In genomic region chr12:52440821-52441319, GRCh38 we compare ENCODE assay signal across 17 cellular contexts. TPM values are rescaled to one million over a fixed set of nuclear protein-coding genes. Genes with fewer than 3 reads are reported as not detected.
A peak's percentile ranks its signal among the peaks of the same experiment; 100 is the strongest.
DNase-seq lines count a peak whose midpoint lies in the region; ATAC-seq and TF ChIP-seq lines count a peak whose summit lies in the region.
"Had no signal": no experiment of that assay in that cellular context is flagged by ENCODE, and none has a peak within 500 bp of the region (broad histone marks: within the 10 kb centered on the region; RNA-seq: fewer than 3 reads in every experiment).

No MANE protein-coding gene starts in this region.

- no peaks in the 10 kb centered on the region for H3K36me3 ChIP-seq in mesodermal cell (ENCODE audit: control insufficient read depth, insufficient read depth, low read length)
- H3K36me3 ChIP-seq in adrenal gland (replicated peaks in 1 of 2) = no peaks in the 10 kb centered on the region

- H3K9me3 ChIP-seq in mesodermal cell (ENCODE audit: control insufficient read depth, low read length) (no peaks in the 10 kb centered on the region), adrenal gland (replicated peaks in 1 of 3) (no peaks in the 10 kb centered on the region)

- TF ChIP-seq POLR2A in adrenal gland (IDR thresholded peaks at IDR 0.05) = no peak

- no peak for ATAC-seq in HG03139 (IDR thresholded peaks at IDR 0.05; ENCODE audit: unreplicated experiment)

- H3K4me3 ChIP-seq in mesodermal cell (ENCODE audit: extremely low read depth, insufficient read depth, low read length, poor library complexity, severe bottlenecking) (no peak overlapping the region), adrenal gland (no peak overlapping the region)

- H3K27me3 Mint-ChIP-seq in HFFc6 (ENCODE audit: insufficient read depth) (peaks cover 21% of the 10 kb centered on the region), MCF 10A (ENCODE audit: insufficient read depth, unreplicated experiment) (no peaks in the 10 kb centered on the region)

- POLR2A ChIA-PET in MCF 10A (lab: Yijun Ruan, JAX) = interaction anchor here (0.6 to 1.4 kb wide), 4 partner anchors 33 to 53 kb away, joined by 3 to 6 read pairs (median 3); partner anchors contain the start of genes KRT6A and KRT6C

- DNase-seq in COLO668 (lab: John Stamatoyannopoulos, UW; ENCODE audit: unreplicated experiment) = peak; percentile 7
- DNase-seq in HFFc6 = peak; percentile 69
- peak; percentile 44 for DNase-seq in MCF 10A (ENCODE audit: unreplicated experiment)
- DNase-seq in mesenteric fat pad (ENCODE audit: low spot score) = no peak
- DNase-seq in activated CD4-positive, CD25-positive, alpha-beta regulatory T cell treated with anti-CD3 and anti-CD28 coated beads, Interleukin-2, amount 50 U/mL, for 72 hours = no peak
- DNase-seq in adrenal gland = no peak
- DNase-seq: activated CD4-positive, alpha-beta memory T cell treated with anti-CD3 and anti-CD28 coated beads for 36 hours; activated gamma-delta T cell; CD4-positive, CD25-positive, alpha-beta regulatory T cell; immature natural killer cell; NCI-H2171; T-helper 9 cell had no signal

- TF ChIP-seq CTCF in HFFc6 (IDR thresholded peaks at IDR 0.05) = no peak
- no peak for TF ChIP-seq CTCF in MCF 10A (IDR thresholded peaks at IDR 0.05; ENCODE audit: unreplicated experiment)
- no peak for TF ChIP-seq CTCF in adrenal gland (IDR thresholded peaks at IDR 0.05)

- BruUV-seq in MCF 10A (replicated peaks; lab: Mats Ljungman, UMichigan) = no TSS peak

- intact Hi-C loops in MCF 10A (cut with micrococcal nuclease) (loop anchor here (5.0 to 10.0 kb wide), 3 partner anchors 46 to 81 kb away; partner anchors contain the start of gene KRT5), adrenal gland (cut with DNase I) (no loop called here)

- H3K4me1 Mint-ChIP-seq in HFFc6 (ENCODE audit: low read depth) (peaks cover 53% of the 10 kb centered on the region), MCF 10A (ENCODE audit: insufficient read depth, unreplicated experiment) (peaks cover 48% of the 10 kb centered on the region)

- CTCF ChIA-PET in MCF 10A (lab: Yijun Ruan, JAX) = no interaction called here

- no peaks in the 10 kb centered on the region for H3K9me3 Mint-ChIP-seq in HFFc6
- H3K9me3 Mint-ChIP-seq in MCF 10A (ENCODE audit: unreplicated experiment) = no peaks in the 10 kb centered on the region
- H3K9me3 Mint-ChIP-seq: activated CD4-positive, alpha-beta memory T cell treated with anti-CD3 and anti-CD28 coated beads for 36 hours had no signal

- peak overlapping the region; percentile 77 for H3K27ac Mint-ChIP-seq in HFFc6
- H3K27ac Mint-ChIP-seq in MCF 10A (ENCODE audit: low read depth, unreplicated experiment) = no peak overlapping the region
- H3K27ac Mint-ChIP-seq: activated CD4-positive, alpha-beta memory T cell treated with anti-CD3 and anti-CD28 coated beads for 36 hours; CD4-positive, CD25-positive, alpha-beta regulatory T cell; immature natural killer cell had no signal

- no peaks in the 10 kb centered on the region for H3K36me3 Mint-ChIP-seq in HFFc6 (ENCODE audit: low read depth)
- H3K36me3 Mint-ChIP-seq in MCF 10A (ENCODE audit: insufficient read depth, unreplicated experiment) = no peaks in the 10 kb centered on the region
- H3K36me3 Mint-ChIP-seq: activated CD4-positive, alpha-beta memory T cell treated with anti-CD3 and anti-CD28 coated beads for 36 hours; CD4-positive, CD25-positive, alpha-beta regulatory T cell; immature natural killer cell had no signal

- H3K27me3 ChIP-seq in adrenal gland = no peaks in the 10 kb centered on the region

- peak overlapping the region; percentile 22; the same call in 1 of the 2 replicates for H3K4me3 Mint-ChIP-seq in HFFc6
- no peak overlapping the region for H3K4me3 Mint-ChIP-seq in MCF 10A (ENCODE audit: unreplicated experiment)
- H3K4me3 Mint-ChIP-seq: activated CD4-positive, alpha-beta memory T cell treated with anti-CD3 and anti-CD28 coated beads for 36 hours; CD4-positive, CD25-positive, alpha-beta regulatory T cell; immature natural killer cell had no signal

- H3K27ac ChIP-seq in mesodermal cell (ENCODE audit: low read depth, low read length, severe bottlenecking) (peak overlapping the region; percentile 90), adrenal gland (no peak overlapping the region)

- 83 to 86% methylated on average over 5 of the region's 5 CpGs for WGBS in mesodermal cell (ENCODE audit: insufficient coverage in 2 of 2), 2 experiments
- WGBS in adrenal gland, 4 donors = 86 to 95% (median 90%) methylated on average over 5 of the region's 5 CpGs

- peaks cover 26% of the 10 kb centered on the region for H3K4me1 ChIP-seq in mesodermal cell (ENCODE audit: control insufficient read depth, insufficient read depth, low read length, poor library complexity, severe bottlenecking)
- H3K4me1 ChIP-seq in adrenal gland (replicated peaks in 1 of 2) = no peaks in the 10 kb centered on the region

RNA-seq across cellular contexts. Expression of gene KRT75, which starts 6.7 kb away (rescaled TPM):
- not detected for total RNA-seq in HFFc6 (2021; fragmentation: NEBNext Ultra II Directional; extraction: Animal tissue kit (Norgen Biotek cat#: 25700))
- total RNA-seq in MCF 10A (2022) = not detected in 2 replicates
- polyA plus RNA-seq in mesodermal cell (2013, experiment 1 of 2) = not detected
- polyA plus RNA-seq in mesodermal cell (2013, experiment 2 of 2) = not detected
- total RNA-seq in mesenteric fat pad = not detected
- not detected for total RNA-seq in adrenal gland
- not detected for polyA plus RNA-seq in adrenal gland
- total RNA-seq: activated CD4-positive, alpha-beta memory T cell treated with anti-CD3 and anti-CD28 coated beads for 36 hours; CD4-positive, CD25-positive, alpha-beta regulatory T cell; cerebellum; myocyte; RPMI7951 had no signal
- polyA plus RNA-seq: CD4-positive, CD25-positive, alpha-beta regulatory T cell; immature natural killer cell had no signal

RNA-seq across cellular contexts. Expression of gene KRT6B, which starts 11.1 kb away (rescaled TPM):
- not detected for total RNA-seq in HFFc6 (2021; fragmentation: NEBNext Ultra II Directional; extraction: Animal tissue kit (Norgen Biotek cat#: 25700))
- total RNA-seq in MCF 10A (2022) (2.3 and 3.3 TPM in 2 replicates), mesenteric fat pad (not detected), adrenal gland (under 1 TPM in 1 of 8 donors, not detected in 7; 0.25 TPM)
- polyA plus RNA-seq in mesodermal cell (2013, experiment 1 of 2) = not detected
- polyA plus RNA-seq in mesodermal cell (2013, experiment 2 of 2) = not detected
- polyA plus RNA-seq in adrenal gland = under 1 TPM in 1 of 3 donors, not detected in 2; 0.20 TPM
- total RNA-seq: activated CD4-positive, alpha-beta memory T cell treated with anti-CD3 and anti-CD28 coated beads for 36 hours; CD4-positive, CD25-positive, alpha-beta regulatory T cell; cerebellum; myocyte; RPMI7951 had no signal
- polyA plus RNA-seq: CD4-positive, CD25-positive, alpha-beta regulatory T cell had no signal

RNA-seq across cellular contexts. Expression of gene KRT6C, which starts 32.7 kb away (rescaled TPM):
- total RNA-seq in HFFc6 (2021; fragmentation: NEBNext Ultra II Directional; extraction: Animal tissue kit (Norgen Biotek cat#: 25700)) = not detected
- 0.19 and 0.44 TPM in 2 replicates for total RNA-seq in MCF 10A (2022)
- polyA plus RNA-seq in mesodermal cell (2013, experiment 1 of 2) = not detected
- polyA plus RNA-seq in mesodermal cell (2013, experiment 2 of 2) = not detected
- not detected for total RNA-seq in mesenteric fat pad
- under 1 TPM in 1 of 8 donors, not detected in 7; 0.28 TPM for total RNA-seq in adrenal gland
- polyA plus RNA-seq in adrenal gland = under 1 TPM in 1 of 3 donors, not detected in 2; 0.17 TPM
- total RNA-seq: activated CD4-positive, alpha-beta memory T cell treated with anti-CD3 and anti-CD28 coated beads for 36 hours; CD4-positive, CD25-positive, alpha-beta regulatory T cell; cerebellum; myocyte; RPMI7951 had no signal
- polyA plus RNA-seq: CD4-positive, CD25-positive, alpha-beta regulatory T cell; immature natural killer cell had no signal

RNA-seq across cellular contexts. Expression of gene KRT82, which starts 34.7 kb away (rescaled TPM):
- not detected for total RNA-seq in HFFc6 (2021; fragmentation: NEBNext Ultra II Directional; extraction: Animal tissue kit (Norgen Biotek cat#: 25700))
- total RNA-seq in MCF 10A (2022) (not detected in 2 replicates), mesenteric fat pad (not detected), adrenal gland (not detected)
- polyA plus RNA-seq in mesodermal cell (2013, experiment 1 of 2) = not detected
- not detected for polyA plus RNA-seq in mesodermal cell (2013, experiment 2 of 2)
- polyA plus RNA-seq in adrenal gland = not detected
- total RNA-seq: activated CD4-positive, alpha-beta memory T cell treated with anti-CD3 and anti-CD28 coated beads for 36 hours; CD4-positive, CD25-positive, alpha-beta regulatory T cell; cerebellum; myocyte; RPMI7951 had no signal
- polyA plus RNA-seq: CD4-positive, CD25-positive, alpha-beta regulatory T cell; immature natural killer cell had no signal

RNA-seq across cellular contexts. Expression of gene KRT6A, which starts 52.2 kb away (rescaled TPM):
- not detected for total RNA-seq in HFFc6 (2021; fragmentation: NEBNext Ultra II Directional; extraction: Animal tissue kit (Norgen Biotek cat#: 25700))
- 1,403 and 1,688 TPM in 2 replicates for total RNA-seq in MCF 10A (2022)
- not detected for polyA plus RNA-seq in mesodermal cell (2013, experiment 1 of 2)
- polyA plus RNA-seq in mesodermal cell (2013, experiment 2 of 2) = not detected
- total RNA-seq in mesenteric fat pad = not detected
- 1 to 10 TPM in 1 of 8 donors, under 1 TPM in 1, not detected in 6; 0.28 to 1.1 TPM for total RNA-seq in adrenal gland
- polyA plus RNA-seq in adrenal gland = 1 to 10 TPM in 1 of 3 donors, under 1 TPM in 1, not detected in 1; 0.24 to 2.7 TPM
- total RNA-seq: activated CD4-positive, alpha-beta memory T cell treated with anti-CD3 and anti-CD28 coated beads for 36 hours; CD4-positive, CD25-positive, alpha-beta regulatory T cell; cerebellum; myocyte; RPMI7951 had no signal
- polyA plus RNA-seq: CD4-positive, CD25-positive, alpha-beta regulatory T cell; immature natural killer cell had no signal

Comparison
In these comparisons a context has a peak if more than half of its experiments do, and no peak if none do; other contexts are left out.
1. DNase-seq: peak in COLO668 (single experiment), HFFc6 (single experiment) and MCF 10A (single experiment); none in mesenteric fat pad (single experiment), activated CD4-positive, CD25-positive, alpha-beta regulatory T cell treated with anti-CD3 and anti-CD28 coated beads, Interleukin-2, amount 50 U/mL, for 72 hours (single experiment) and adrenal gland (0 of 7).